ENCODE assay signal across 10 cellular contexts in genomic region chr16:70526403-70526802, GRCh38. TPM values are rescaled to one million over a fixed set of nuclear protein-coding genes. Genes with fewer than 3 reads are reported as not detected.
DNase-seq lines count a peak whose midpoint lies in the region; ATAC-seq and TF ChIP-seq lines count a peak whose summit lies in the region.
"Had no signal": no experiment of that assay in that cellular context is flagged by ENCODE, and none has a peak within 500 bp of the region (broad histone marks: within the 10 kb centered on the region; RNA-seq: fewer than 3 reads in every experiment).

No MANE protein-coding gene starts in this region.

- H3K9me3 ChIP-seq in AG04450 (ENCODE audit: control insufficient read depth, insufficient read depth, low read length) (no peaks in the 10 kb centered on the region; the same call in 1 of the 2 replicates), iPS-20b (ENCODE audit: insufficient read depth, low read depth, low read length) (no peaks in the 10 kb centered on the region)

- H3K27ac Mint-ChIP-seq in activated CD4-positive, alpha-beta memory T cell treated with anti-CD3 and anti-CD28 coated beads, Interleukin-2, amount 10 ng/mL, durations not matched to agents 7 days and 5 days: peak overlapping the region; percentile 70

- H3K4me3 Mint-ChIP-seq in activated CD4-positive, alpha-beta memory T cell treated with anti-CD3 and anti-CD28 coated beads, Interleukin-2, amount 10 ng/mL, durations not matched to agents 7 days and 5 days: peak overlapping the region; percentile 93

- no peaks in the 10 kb centered on the region for H3K27me3 Mint-ChIP-seq in activated CD4-positive, alpha-beta memory T cell treated with anti-CD3 and anti-CD28 coated beads, Interleukin-2, amount 10 ng/mL, durations not matched to agents 7 days and 5 days

- H3K4me1 ChIP-seq in iPS-20b (ENCODE audit: insufficient read depth, low read length): peaks cover 9% of the 10 kb centered on the region; the same call in 1 of the 2 replicates

- CTCF ChIA-PET in AG04450 (lab: Charles Lee): interaction anchor here (0.6 to 1.1 kb wide), 3 partner anchors 128 to 245 kb away, joined by 3 to 4 read pairs (median 4); no protein-coding TSS in a partner anchor
- CTCF ChIA-PET in activated CD4-positive, alpha-beta memory T cell treated with anti-CD3 and anti-CD28 coated beads, Interleukin-2, amount 10 ng/mL, durations not matched to agents 7 days and 5 days (lab: Charles Lee): interaction anchor here (0.5 to 2.9 kb wide), 3 partner anchors 17 to 274 kb away, joined by 3 to 25 read pairs (median 5); partner anchors contain the start of gene EXOSC6

- H3K4me3 ChIP-seq in AG04450 (ENCODE audit: low read depth, low read length) (peak overlapping the region; percentile 12; the same call in 1 of the 2 replicates), GM12865 (ENCODE audit: low read depth, low read length) (peak overlapping the region; percentile 95), iPS-20b (ENCODE audit: low read length) (peak overlapping the region; percentile 39)

- no peak for ATAC-seq in GM18498 (IDR thresholded peaks at IDR 0.05; ENCODE audit: unreplicated experiment)
- no peak for ATAC-seq in HG03342 (IDR thresholded peaks at IDR 0.05; ENCODE audit: unreplicated experiment)

- peaks cover 72% of the 10 kb centered on the region for H3K36me3 Mint-ChIP-seq in activated CD4-positive, alpha-beta memory T cell treated with anti-CD3 and anti-CD28 coated beads, Interleukin-2, amount 10 ng/mL, durations not matched to agents 7 days and 5 days (ENCODE audit: low read depth)

- peaks cover 61% of the 10 kb centered on the region for H3K36me3 ChIP-seq in iPS-20b (ENCODE audit: insufficient read depth, low read depth, low read length)

- DNase-seq in AG04450 (ENCODE audit: low read depth, low spot score): no peak
- no peak for DNase-seq in GM12865 (ENCODE audit: low read depth)
- no peak for DNase-seq in activated CD4-positive, alpha-beta memory T cell treated with anti-CD3 and anti-CD28 coated beads, Interleukin-2, amount 10 ng/mL, durations not matched to agents 7 days and 5 days
- no peak for DNase-seq in HT-29 (ENCODE audit: low spot score)
- DNase-seq in GM20000 (ENCODE audit: low spot score): no peak
- DNase-seq: NCI-H2029; stimulated activated CD4-positive, alpha-beta T cell treated with anti-CD3 and anti-CD28 coated beads, Interleukin-4, amount 100 ng/mL, for 4 hours had no signal

- H3K4me1 Mint-ChIP-seq in activated CD4-positive, alpha-beta memory T cell treated with anti-CD3 and anti-CD28 coated beads, Interleukin-2, amount 10 ng/mL, durations not matched to agents 7 days and 5 days: peaks cover 46% of the 10 kb centered on the region

- POLR2A ChIA-PET in AG04450 (lab: Yijun Ruan, JAX): no interaction called here
- POLR2A ChIA-PET in activated CD4-positive, alpha-beta memory T cell treated with anti-CD3 and anti-CD28 coated beads, Interleukin-2, amount 10 ng/mL, durations not matched to agents 7 days and 5 days (lab: Charles Lee): interaction anchor here (0.9 to 4.1 kb wide), 6 partner anchors 10 to 275 kb away, joined by 3 to 24 read pairs (median 10); partner anchors contain the start of genes DDX19A and EXOSC6

- H3K27ac ChIP-seq in AG04450 (ENCODE audit: low read depth, low read length) (no peak overlapping the region), iPS-20b (ENCODE audit: low read length) (no peak overlapping the region)

- no peak overlapping the region for H3K9ac ChIP-seq in iPS-20b (ENCODE audit: low read depth, low read length)

- no peaks in the 10 kb centered on the region for H3K27me3 ChIP-seq in AG04450 (ENCODE audit: control insufficient read depth, insufficient read depth, low read length)
- no peaks in the 10 kb centered on the region for H3K27me3 ChIP-seq in iPS-20b (ENCODE audit: insufficient read depth, low read length)

- H3K9me3 Mint-ChIP-seq in activated CD4-positive, alpha-beta memory T cell treated with anti-CD3 and anti-CD28 coated beads, Interleukin-2, amount 10 ng/mL, durations not matched to agents 7 days and 5 days: no peaks in the 10 kb centered on the region

- TF ChIP-seq CTCF in AG04450 (IDR thresholded peaks at IDR 0.05; ENCODE audit: low read depth, low read length) (no peak), GM12865 (IDR thresholded peaks at IDR 0.05; ENCODE audit: insufficient read depth, low read depth, low read length, missing control alignments) (no peak), GM20000 (IDR thresholded peaks at IDR 0.05; ENCODE audit: extremely low read depth, missing control alignments) (no peak)

RNA-seq across cellular contexts. Expression of gene SF3B3, which starts 2.8 kb away (rescaled TPM):
- 139 and 169 TPM in 2 replicates for polyA plus RNA-seq in AG04450 (2011; rRNA removed)
- 200 and 213 TPM in 2 replicates for polyA minus RNA-seq in AG04450 (2011; rRNA and poly(A)+ RNA removed)
- total RNA-seq in activated CD4-positive, alpha-beta memory T cell treated with anti-CD3 and anti-CD28 coated beads, Interleukin-2, amount 10 ng/mL, durations not matched to agents 7 days and 5 days: 100 to 1,000 TPM; 329 to 332 TPM
- total RNA-seq in HT-29 (2014; rRNA removed; shearing (Covaris generic)): 144 and 153 TPM in 2 replicates

RNA-seq across cellular contexts. Expression of gene COG4, which starts 3.0 kb away (rescaled TPM):
- 50.6 and 51.8 TPM in 2 replicates for polyA plus RNA-seq in AG04450 (2011; rRNA removed)
- 54.6 and 72.7 TPM in 2 replicates for polyA minus RNA-seq in AG04450 (2011; rRNA and poly(A)+ RNA removed)
- total RNA-seq in activated CD4-positive, alpha-beta memory T cell treated with anti-CD3 and anti-CD28 coated beads, Interleukin-2, amount 10 ng/mL, durations not matched to agents 7 days and 5 days: 10 to 100 TPM; 71.2 to 71.4 TPM
- 61.7 and 76.6 TPM in 2 replicates for total RNA-seq in HT-29 (2014; rRNA removed; shearing (Covaris generic))

Comparison
In these comparisons a context has a peak if more than half of its experiments do, and no peak if none do; other contexts are left out.
1. H3K4me3 ChIP-seq: peak in every context shown above with its lines; median percentile 95 in GM12865; 39 in iPS-20b; 12 in AG04450.